26 cellular contexts compared by ENCODE assay signal in genomic region chr3:3551976-3552375, GRCh38.
"Had no signal": no experiment of that assay in that cellular context is flagged by ENCODE, and none has a peak within 500 bp of the region (broad histone marks: within the 10 kb centered on the region; RNA-seq: fewer than 3 reads in every experiment).

No MANE protein-coding gene starts in this region.

- H3K27ac Mint-ChIP-seq: immature natural killer cell; naive thymus-derived CD4-positive, alpha-beta T cell; natural killer cell treated with Interleukin-12 subunit alpha and Interleukin-12 subunit beta and Interleukin-15 and Interleukin-18, amount 100 ng/mL, for 72 hours; progenitor cell of endocrine pancreas; stimulated activated effector memory CD8-positive, alpha-beta T cell treated with anti-CD3 and anti-CD28 coated beads, Interleukin-12 subunit alpha, Interleukin-12 subunit beta, amount 100 ng/mL, for 72 hours; stimulated activated naive CD8-positive, alpha-beta T cell treated with anti-CD3 and anti-CD28 coated beads, Interleukin-15, Interleukin-2, amounts not matched to agents 100 ng/mL and 50 ng/mL, for 24 hours had no signal

- H3K27me3 Mint-ChIP-seq: progenitor cell of endocrine pancreas; stimulated activated naive CD8-positive, alpha-beta T cell treated with anti-CD3 and anti-CD28 coated beads, Interleukin-15, Interleukin-2, amounts not matched to agents 100 ng/mL and 50 ng/mL, for 24 hours had no signal

- DNase-seq: hypothalamus; immature natural killer cell; kidney; left ventricle myocardium inferior; midbrain; mucosa of descending colon; naive thymus-derived CD4-positive, alpha-beta T cell; ovary; retina; right cardiac atrium; spleen; stimulated activated CD4-positive, alpha-beta T cell treated with anti-CD3 and anti-CD28 coated beads, Interleukin-4, amount 100 ng/mL, for 24 hours; stimulated activated naive CD4-positive, alpha-beta T cell; tibial artery; trophoblast cell; upper lobe of right lung had no signal

- H3K4me3 Mint-ChIP-seq: immature natural killer cell; naive thymus-derived CD4-positive, alpha-beta T cell; natural killer cell treated with Interleukin-12 subunit alpha and Interleukin-12 subunit beta and Interleukin-15 and Interleukin-18, amount 100 ng/mL, for 72 hours; stimulated activated effector memory CD8-positive, alpha-beta T cell treated with anti-CD3 and anti-CD28 coated beads, Interleukin-12 subunit alpha, Interleukin-12 subunit beta, amount 100 ng/mL, for 72 hours; stimulated activated naive CD8-positive, alpha-beta T cell treated with anti-CD3 and anti-CD28 coated beads, Interleukin-15, Interleukin-2, amounts not matched to agents 100 ng/mL and 50 ng/mL, for 24 hours had no signal

- H3K9me3 ChIP-seq: ovary, suprapubic skin, tibial artery, upper lobe of right lung had no signal

- FAIRE-seq: islet of Langerhans, kidney, urothelium cell line had no signal

- H3K4me1 Mint-ChIP-seq: immature natural killer cell; naive thymus-derived CD4-positive, alpha-beta T cell; stimulated activated effector memory CD8-positive, alpha-beta T cell treated with anti-CD3 and anti-CD28 coated beads, Interleukin-12 subunit alpha, Interleukin-12 subunit beta, amount 100 ng/mL, for 72 hours had no signal

- H3K27me3 ChIP-seq: ovary, spleen, suprapubic skin, tibial artery, upper lobe of right lung had no signal

- H3K27ac ChIP-seq: left ventricle myocardium inferior, ovary, skin epidermis, spleen, suprapubic skin, thoracic aorta, tibial artery, upper lobe of right lung had no signal

- H3K36me3 Mint-ChIP-seq: immature natural killer cell; naive thymus-derived CD4-positive, alpha-beta T cell; stimulated activated effector memory CD8-positive, alpha-beta T cell treated with anti-CD3 and anti-CD28 coated beads, Interleukin-12 subunit alpha, Interleukin-12 subunit beta, amount 100 ng/mL, for 72 hours had no signal

- H3K36me3 ChIP-seq: left ventricle myocardium inferior, ovary, spleen, suprapubic skin, thoracic aorta, tibial artery, upper lobe of right lung had no signal

- H3K4me1 ChIP-seq: left ventricle myocardium inferior, spleen, suprapubic skin, tibial artery, upper lobe of right lung had no signal

- H3K4me3 ChIP-seq: left ventricle myocardium inferior, lung, mucosa of descending colon, ovary, skin epidermis, spleen, suprapubic skin, thoracic aorta, tibial artery, upper lobe of right lung had no signal
